Comparison of ENCODE assay signal across 16 cellular contexts in the genomic region with DNA sequence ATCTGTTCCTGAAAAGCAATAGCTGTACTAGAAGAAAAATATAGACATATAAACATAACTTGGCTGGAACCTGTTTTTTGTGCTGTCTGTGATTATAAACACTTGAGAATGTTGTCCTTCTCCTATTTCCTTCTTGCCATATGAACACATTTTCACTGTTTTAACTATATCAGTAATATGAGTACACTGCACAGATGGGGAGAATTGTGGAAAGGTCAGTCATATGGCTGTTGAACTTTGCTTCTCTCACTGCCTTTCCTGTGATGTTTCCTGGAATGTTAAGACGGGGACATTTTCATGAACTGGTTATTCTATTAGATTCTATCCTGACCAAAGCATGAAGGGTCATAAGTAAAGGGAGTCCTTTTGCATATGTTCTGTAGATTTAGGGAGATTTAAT. TPM values are rescaled to one million over a fixed set of nuclear protein-coding genes. Genes with fewer than 3 reads are reported as not detected.
DNase-seq lines count a peak whose midpoint lies in the region; ATAC-seq and TF ChIP-seq lines count a peak whose summit lies in the region.
"Had no signal": no experiment of that assay in that cellular context is flagged by ENCODE, and none has a peak within 500 bp of the region (broad histone marks: within the 10 kb centered on the region; RNA-seq: fewer than 3 reads in every experiment).

No MANE protein-coding gene starts in this region.

- peak; percentile 31 for DNase-seq in DMS53 (lab: John Stamatoyannopoulos, UW)
- peak; percentile 23 to 65 for DNase-seq in NCI-H524 (lab: John Stamatoyannopoulos, UW)
- DNase-seq in dermis microvascular lymphatic vessel endothelial cell (ENCODE audit: low read depth in 2 of 2) = peak; percentile 40 to 83
- no peak for DNase-seq in osteocyte (ENCODE audit: extremely low spot score, unreplicated experiment)
- no peak for DNase-seq in activated gamma-delta T cell (lab: John Stamatoyannopoulos, UW)
- no peak for DNase-seq in NCI-H748 (lab: John Stamatoyannopoulos, UW; ENCODE audit: unreplicated experiment)
- DNase-seq: C1 segment of cervical spinal cord; CD8-positive, alpha-beta memory T cell; DND-41; NCI-H1105; NCI-H1694; NCI-H2081 treated with DMSO at 0.1 percent for 48 hours; NCI-H446; PC-3 had no signal

- no peak overlapping the region for H3K4me3 Mint-ChIP-seq in osteocyte (ENCODE audit: unreplicated experiment)
- H3K4me3 Mint-ChIP-seq: CD8-positive, alpha-beta memory T cell had no signal

- no peaks in the 10 kb centered on the region for H3K27me3 Mint-ChIP-seq in osteocyte (ENCODE audit: unreplicated experiment)

- H3K27ac Mint-ChIP-seq in osteocyte (ENCODE audit: unreplicated experiment) = peak overlapping the region; percentile 12
- H3K27ac Mint-ChIP-seq: CD8-positive, alpha-beta memory T cell had no signal

- no peaks in the 10 kb centered on the region for H3K9me3 Mint-ChIP-seq in osteocyte (ENCODE audit: unreplicated experiment)

- H3K36me3 Mint-ChIP-seq in osteocyte (ENCODE audit: unreplicated experiment) = peaks cover 12% of the 10 kb centered on the region
- H3K36me3 Mint-ChIP-seq: CD8-positive, alpha-beta memory T cell had no signal

- no peak for TF ChIP-seq CTCF in osteocyte (IDR thresholded peaks at IDR 0.05)

- peaks cover 18% of the 10 kb centered on the region for H3K4me1 Mint-ChIP-seq in osteocyte (ENCODE audit: unreplicated experiment)
- H3K4me1 Mint-ChIP-seq: CD8-positive, alpha-beta memory T cell had no signal

- ATAC-seq in GM19023 (IDR thresholded peaks at IDR 0.05; ENCODE audit: unreplicated experiment) = no peak
- ATAC-seq: K562, PC-3 had no signal

RNA-seq across cellular contexts. Expression of gene HMCN1, which starts 24.9 kb away (rescaled TPM):
- total RNA-seq in dermis microvascular lymphatic vessel endothelial cell (4.0 and 21.5 TPM in 2 replicates), osteocyte (91.4 and 95.9 TPM in 2 replicates)

Comparison
In these comparisons a context has a peak if more than half of its experiments do, and no peak if none do; other contexts are left out.
1. DNase-seq: peak in DMS53 (single experiment), NCI-H524 (2 of 2) and dermis microvascular lymphatic vessel endothelial cell (2 of 2); none in osteocyte (single experiment), activated gamma-delta T cell (single experiment) and NCI-H748 (single experiment).